Comparison of ENCODE assay signal across 1 cellular context in the genomic region with DNA sequence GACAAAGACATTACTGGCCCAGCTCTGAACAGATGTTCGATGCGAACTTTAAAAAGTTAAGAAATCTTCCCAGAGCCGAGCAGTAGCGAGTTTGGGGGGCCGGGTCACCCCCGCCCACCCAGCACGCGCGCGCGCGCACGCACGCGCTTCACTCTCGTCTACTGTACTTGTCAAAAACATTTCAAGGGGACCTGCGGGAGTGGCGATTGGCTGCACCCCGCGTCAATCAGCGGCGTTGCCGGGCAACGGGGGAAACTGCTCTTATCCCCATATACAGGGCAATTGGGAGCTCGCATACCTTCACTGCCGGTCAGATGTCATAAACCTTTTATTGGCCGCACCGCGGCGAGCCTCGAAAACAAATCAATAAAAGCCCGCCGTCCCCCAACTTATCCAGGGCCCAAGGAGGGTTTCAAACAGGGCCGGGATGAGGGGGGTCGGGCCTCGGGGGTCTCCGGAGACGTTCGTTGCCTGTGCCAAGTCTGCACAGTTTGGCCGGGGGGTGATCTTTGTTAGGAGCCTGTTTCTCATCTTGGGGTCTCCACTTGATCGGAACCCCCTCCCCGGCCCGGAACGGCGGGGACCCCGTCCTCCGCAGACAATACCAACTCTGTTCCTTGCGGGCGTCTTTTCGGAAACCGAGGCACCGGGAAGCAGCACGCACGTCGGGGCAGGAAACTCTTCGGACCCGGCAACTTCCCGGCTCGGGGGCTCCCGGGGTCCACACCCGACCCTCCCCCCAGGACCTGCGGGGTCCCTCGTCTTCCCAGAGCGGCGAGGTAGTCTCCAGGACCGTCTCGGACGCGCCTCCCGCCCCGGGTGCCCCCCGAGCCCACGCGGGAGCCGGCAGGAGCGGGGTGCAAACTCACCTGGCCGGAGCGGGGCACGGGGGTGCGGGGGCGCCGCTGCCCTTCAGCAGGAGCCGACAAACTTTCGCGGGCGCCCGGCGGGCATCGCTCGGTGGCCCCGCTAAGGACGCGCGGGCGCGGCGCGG.
TF ChIP-seq lines count a peak whose summit lies in the region.

No MANE protein-coding gene starts in this region.

TF ChIP-seq in H1, 55 proteins besides CTCF, POLR2A, EP300 and RAD21 (continues in another document):
- TF ChIP-seq CHD2 (IDR thresholded peaks at IDR 0.05; ENCODE audit: low read length) (peak; percentile 82; the same call in 1 of the 2 replicates), FOSL1 (IDR thresholded peaks at IDR 0.05; ENCODE audit: insufficient read depth, low read depth, low read length) (no peak), BACH1 (IDR thresholded peaks at IDR 0.05; ENCODE audit: low read length) (no peak), JUN (IDR thresholded peaks at IDR 0.05; ENCODE audit: low read depth, low read length) (no peak), EGR1 (IDR thresholded peaks at IDR 0.05; ENCODE audit: borderline replicate concordance, low read depth, low read length) (no peak), KDM1A (IDR thresholded peaks at IDR 0.05; ENCODE audit: borderline replicate concordance, low read length) (no peak), SP4 (IDR thresholded peaks at IDR 0.05; ENCODE audit: low read length) (no peak), JUND (IDR thresholded peaks at IDR 0.05; ENCODE audit: low read length) (no peak), MAX (IDR thresholded peaks at IDR 0.05) (0 out of 2 replicates have a peak, but pooled peaks have one; percentile 34), RBBP5 (IDR thresholded peaks at IDR 0.05; ENCODE audit: borderline replicate concordance, low read depth, low read length) (no peak), POLR2AphosphoS5 (IDR thresholded peaks at IDR 0.05; ENCODE audit: low read depth, low read length) (no peak; the same call in 1 of the 2 replicates), CTBP2 (IDR thresholded peaks at IDR 0.05; ENCODE audit: borderline replicate concordance, insufficient read depth, insufficient read length, low read length) (no peak), CHD1 (IDR thresholded peaks at IDR 0.05; ENCODE audit: low read depth, low read length) (no peak), RNF2 (IDR thresholded peaks at IDR 0.05; ENCODE audit: borderline replicate concordance, low read depth, low read length, missing control alignments, poor library complexity, severe bottlenecking) (no peak), NRF1 (IDR thresholded peaks at IDR 0.05; ENCODE audit: low read depth, low read length) (peak; percentile 30; the same call in 1 of the 2 replicates), CBX8 (IDR thresholded peaks at IDR 0.05; ENCODE audit: borderline replicate concordance, low read depth, low read length) (no peak), SRF (IDR thresholded peaks at IDR 0.05; ENCODE audit: low read depth, low read length) (no peak), GTF2F1 (IDR thresholded peaks at IDR 0.05; ENCODE audit: borderline replicate concordance, low read depth, low read length) (no peak), ASH2L (IDR thresholded peaks at IDR 0.05; ENCODE audit: low read length) (peak; percentile 24), RXRA (IDR thresholded peaks at IDR 0.05; ENCODE audit: insufficient read depth, low read depth, low read length) (no peak), PHF8 (conservative IDR thresholded peaks at IDR 0.05; ENCODE audit: low read depth, low read length) (no peak), SAP30 (IDR thresholded peaks at IDR 0.05; ENCODE audit: insufficient read depth, insufficient replicate concordance, low read length) (peak; percentile 64), GABPA (IDR thresholded peaks at IDR 0.05; ENCODE audit: borderline replicate concordance, insufficient read depth, low read length) (no peak), TEAD4 (IDR thresholded peaks at IDR 0.05; ENCODE audit: low read depth, low read length) (peak; percentile 50; the same call in 1 of the 2 replicates), EZH2 (IDR thresholded peaks at IDR 0.05; ENCODE audit: low read depth, low read length, severe bottlenecking) (no peak), TCF12 (IDR thresholded peaks at IDR 0.05; ENCODE audit: low read depth, low read length) (no peak), HDAC6 (IDR thresholded peaks at IDR 0.05; ENCODE audit: low read depth, low read length) (no peak), KDM4A (IDR thresholded peaks at IDR 0.05; ENCODE audit: low read depth, low read length, severe bottlenecking) (peak; percentile 34), RFX5 (IDR thresholded peaks at IDR 0.05; ENCODE audit: borderline replicate concordance, low read depth, low read length) (no peak), SUZ12 (IDR thresholded peaks at IDR 0.05; ENCODE audit: low read length) (no peak), SIRT6 (IDR thresholded peaks at IDR 0.05; ENCODE audit: low read length) (no peak), BCL11A (IDR thresholded peaks at IDR 0.05; ENCODE audit: low read depth in 2 of 2, low read length in 2 of 2) (no peak), TAF1 (IDR thresholded peaks at IDR 0.05; ENCODE audit: low read depth, low read length) (peak; percentile 31; the same call in 1 of the 2 replicates), KDM5A (IDR thresholded peaks at IDR 0.05; ENCODE audit: low read length) (no peak), NANOG (IDR thresholded peaks at IDR 0.05; ENCODE audit: insufficient read depth, low read depth, low read length, poor library complexity, severe bottlenecking) (no peak), CBX5 (IDR thresholded peaks at IDR 0.05; ENCODE audit: low read depth, low read length) (no peak), SP2 (IDR thresholded peaks at IDR 0.05; ENCODE audit: low read length) (peak; percentile 68), MAFK (IDR thresholded peaks at IDR 0.05; ENCODE audit: low read depth, low read length) (no peak), TAF7 (optimal IDR thresholded peaks at IDR 0.05; ENCODE audit: borderline replicate concordance, low read depth, low read length) (no peak), SIX5 (IDR thresholded peaks at IDR 0.05; ENCODE audit: low read depth, low read length) (no peak), ZNF274 (IDR thresholded peaks at IDR 0.05; ENCODE audit: borderline replicate concordance, extremely low read depth, low read length) (no peak), YY1 (IDR thresholded peaks at IDR 0.05; ENCODE audit: low read depth, low read length) (no peak), BRCA1 (IDR thresholded peaks at IDR 0.05; ENCODE audit: low read depth, low read length) (no peak), SIN3A (conservative IDR thresholded peaks at IDR 0.05 in 1 of 2, IDR thresholded peaks at IDR 0.05 in 1 of 2; ENCODE audit: low read depth in 1 of 2, low read length in 2 of 2) (peak in 1 of 2 experiments; percentile 93; a peak in 2 of 4 replicates), HDAC2 (IDR thresholded peaks at IDR 0.05; ENCODE audit: borderline replicate concordance in 1 of 2, low read depth in 2 of 2, low read length in 2 of 2) (0 out of 4 replicates have a peak, but pooled peaks of 1 of the 2 experiments have one; percentile 24), SP1 (IDR thresholded peaks at IDR 0.05; ENCODE audit: low read depth, low read length) (peak; percentile 91), POU5F1 (IDR thresholded peaks at IDR 0.05; ENCODE audit: low read depth, low read length) (no peak), TBP (IDR thresholded peaks at IDR 0.05; ENCODE audit: low read depth, low read length) (peak; percentile 48; the same call in 1 of the 2 replicates)
- TF ChIP-seq, protein P1, sequence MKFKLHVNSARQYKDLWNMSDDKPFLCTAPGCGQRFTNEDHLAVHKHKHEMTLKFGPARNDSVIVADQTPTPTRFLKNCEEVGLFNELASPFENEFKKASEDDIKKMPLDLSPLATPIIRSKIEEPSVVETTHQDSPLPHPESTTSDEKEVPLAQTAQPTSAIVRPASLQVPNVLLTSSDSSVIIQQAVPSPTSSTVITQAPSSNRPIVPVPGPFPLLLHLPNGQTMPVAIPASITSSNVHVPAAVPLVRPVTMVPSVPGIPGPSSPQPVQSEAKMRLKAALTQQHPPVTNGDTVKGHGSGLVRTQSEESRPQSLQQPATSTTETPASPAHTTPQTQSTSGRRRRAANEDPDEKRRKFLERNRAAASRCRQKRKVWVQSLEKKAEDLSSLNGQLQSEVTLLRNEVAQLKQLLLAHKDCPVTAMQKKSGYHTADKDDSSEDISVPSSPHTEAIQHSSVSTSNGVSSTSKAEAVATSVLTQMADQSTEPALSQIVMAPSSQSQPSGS (IDR thresholded peaks at IDR 0.05; ENCODE audit: low read length): no peak
- TF ChIP-seq, protein P2, sequence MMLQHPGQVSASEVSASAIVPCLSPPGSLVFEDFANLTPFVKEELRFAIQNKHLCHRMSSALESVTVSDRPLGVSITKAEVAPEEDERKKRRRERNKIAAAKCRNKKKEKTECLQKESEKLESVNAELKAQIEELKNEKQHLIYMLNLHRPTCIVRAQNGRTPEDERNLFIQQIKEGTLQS (IDR thresholded peaks at IDR 0.05; ENCODE audit: insufficient read depth, low read depth, low read length): no peak
- TF ChIP-seq, protein P3, sequence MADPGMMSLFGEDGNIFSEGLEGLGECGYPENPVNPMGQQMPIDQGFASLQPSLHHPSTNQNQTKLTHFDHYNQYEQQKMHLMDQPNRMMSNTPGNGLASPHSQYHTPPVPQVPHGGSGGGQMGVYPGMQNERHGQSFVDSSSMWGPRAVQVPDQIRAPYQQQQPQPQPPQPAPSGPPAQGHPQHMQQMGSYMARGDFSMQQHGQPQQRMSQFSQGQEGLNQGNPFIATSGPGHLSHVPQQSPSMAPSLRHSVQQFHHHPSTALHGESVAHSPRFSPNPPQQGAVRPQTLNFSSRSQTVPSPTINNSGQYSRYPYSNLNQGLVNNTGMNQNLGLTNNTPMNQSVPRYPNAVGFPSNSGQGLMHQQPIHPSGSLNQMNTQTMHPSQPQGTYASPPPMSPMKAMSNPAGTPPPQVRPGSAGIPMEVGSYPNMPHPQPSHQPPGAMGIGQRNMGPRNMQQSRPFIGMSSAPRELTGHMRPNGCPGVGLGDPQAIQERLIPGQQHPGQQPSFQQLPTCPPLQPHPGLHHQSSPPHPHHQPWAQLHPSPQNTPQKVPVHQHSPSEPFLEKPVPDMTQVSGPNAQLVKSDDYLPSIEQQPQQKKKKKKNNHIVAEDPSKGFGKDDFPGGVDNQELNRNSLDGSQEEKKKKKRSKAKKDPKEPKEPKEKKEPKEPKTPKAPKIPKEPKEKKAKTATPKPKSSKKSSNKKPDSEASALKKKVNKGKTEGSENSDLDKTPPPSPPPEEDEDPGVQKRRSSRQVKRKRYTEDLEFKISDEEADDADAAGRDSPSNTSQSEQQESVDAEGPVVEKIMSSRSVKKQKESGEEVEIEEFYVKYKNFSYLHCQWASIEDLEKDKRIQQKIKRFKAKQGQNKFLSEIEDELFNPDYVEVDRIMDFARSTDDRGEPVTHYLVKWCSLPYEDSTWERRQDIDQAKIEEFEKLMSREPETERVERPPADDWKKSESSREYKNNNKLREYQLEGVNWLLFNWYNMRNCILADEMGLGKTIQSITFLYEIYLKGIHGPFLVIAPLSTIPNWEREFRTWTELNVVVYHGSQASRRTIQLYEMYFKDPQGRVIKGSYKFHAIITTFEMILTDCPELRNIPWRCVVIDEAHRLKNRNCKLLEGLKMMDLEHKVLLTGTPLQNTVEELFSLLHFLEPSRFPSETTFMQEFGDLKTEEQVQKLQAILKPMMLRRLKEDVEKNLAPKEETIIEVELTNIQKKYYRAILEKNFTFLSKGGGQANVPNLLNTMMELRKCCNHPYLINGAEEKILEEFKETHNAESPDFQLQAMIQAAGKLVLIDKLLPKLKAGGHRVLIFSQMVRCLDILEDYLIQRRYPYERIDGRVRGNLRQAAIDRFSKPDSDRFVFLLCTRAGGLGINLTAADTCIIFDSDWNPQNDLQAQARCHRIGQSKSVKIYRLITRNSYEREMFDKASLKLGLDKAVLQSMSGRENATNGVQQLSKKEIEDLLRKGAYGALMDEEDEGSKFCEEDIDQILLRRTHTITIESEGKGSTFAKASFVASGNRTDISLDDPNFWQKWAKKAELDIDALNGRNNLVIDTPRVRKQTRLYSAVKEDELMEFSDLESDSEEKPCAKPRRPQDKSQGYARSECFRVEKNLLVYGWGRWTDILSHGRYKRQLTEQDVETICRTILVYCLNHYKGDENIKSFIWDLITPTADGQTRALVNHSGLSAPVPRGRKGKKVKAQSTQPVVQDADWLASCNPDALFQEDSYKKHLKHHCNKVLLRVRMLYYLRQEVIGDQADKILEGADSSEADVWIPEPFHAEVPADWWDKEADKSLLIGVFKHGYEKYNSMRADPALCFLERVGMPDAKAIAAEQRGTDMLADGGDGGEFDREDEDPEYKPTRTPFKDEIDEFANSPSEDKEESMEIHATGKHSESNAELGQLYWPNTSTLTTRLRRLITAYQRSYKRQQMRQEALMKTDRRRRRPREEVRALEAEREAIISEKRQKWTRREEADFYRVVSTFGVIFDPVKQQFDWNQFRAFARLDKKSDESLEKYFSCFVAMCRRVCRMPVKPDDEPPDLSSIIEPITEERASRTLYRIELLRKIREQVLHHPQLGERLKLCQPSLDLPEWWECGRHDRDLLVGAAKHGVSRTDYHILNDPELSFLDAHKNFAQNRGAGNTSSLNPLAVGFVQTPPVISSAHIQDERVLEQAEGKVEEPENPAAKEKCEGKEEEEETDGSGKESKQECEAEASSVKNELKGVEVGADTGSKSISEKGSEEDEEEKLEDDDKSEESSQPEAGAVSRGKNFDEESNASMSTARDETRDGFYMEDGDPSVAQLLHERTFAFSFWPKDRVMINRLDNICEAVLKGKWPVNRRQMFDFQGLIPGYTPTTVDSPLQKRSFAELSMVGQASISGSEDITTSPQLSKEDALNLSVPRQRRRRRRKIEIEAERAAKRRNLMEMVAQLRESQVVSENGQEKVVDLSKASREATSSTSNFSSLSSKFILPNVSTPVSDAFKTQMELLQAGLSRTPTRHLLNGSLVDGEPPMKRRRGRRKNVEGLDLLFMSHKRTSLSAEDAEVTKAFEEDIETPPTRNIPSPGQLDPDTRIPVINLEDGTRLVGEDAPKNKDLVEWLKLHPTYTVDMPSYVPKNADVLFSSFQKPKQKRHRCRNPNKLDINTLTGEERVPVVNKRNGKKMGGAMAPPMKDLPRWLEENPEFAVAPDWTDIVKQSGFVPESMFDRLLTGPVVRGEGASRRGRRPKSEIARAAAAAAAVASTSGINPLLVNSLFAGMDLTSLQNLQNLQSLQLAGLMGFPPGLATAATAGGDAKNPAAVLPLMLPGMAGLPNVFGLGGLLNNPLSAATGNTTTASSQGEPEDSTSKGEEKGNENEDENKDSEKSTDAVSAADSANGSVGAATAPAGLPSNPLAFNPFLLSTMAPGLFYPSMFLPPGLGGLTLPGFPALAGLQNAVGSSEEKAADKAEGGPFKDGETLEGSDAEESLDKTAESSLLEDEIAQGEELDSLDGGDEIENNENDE (IDR thresholded peaks at IDR 0.05; ENCODE audit: insufficient replicate concordance, low read length): no peak
- TF ChIP-seq, protein P4, sequence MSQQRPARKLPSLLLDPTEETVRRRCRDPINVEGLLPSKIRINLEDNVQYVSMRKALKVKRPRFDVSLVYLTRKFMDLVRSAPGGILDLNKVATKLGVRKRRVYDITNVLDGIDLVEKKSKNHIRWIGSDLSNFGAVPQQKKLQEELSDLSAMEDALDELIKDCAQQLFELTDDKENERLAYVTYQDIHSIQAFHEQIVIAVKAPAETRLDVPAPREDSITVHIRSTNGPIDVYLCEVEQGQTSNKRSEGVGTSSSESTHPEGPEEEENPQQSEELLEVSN (IDR thresholded peaks at IDR 0.05): no peak
- TF ChIP-seq, protein P5, sequence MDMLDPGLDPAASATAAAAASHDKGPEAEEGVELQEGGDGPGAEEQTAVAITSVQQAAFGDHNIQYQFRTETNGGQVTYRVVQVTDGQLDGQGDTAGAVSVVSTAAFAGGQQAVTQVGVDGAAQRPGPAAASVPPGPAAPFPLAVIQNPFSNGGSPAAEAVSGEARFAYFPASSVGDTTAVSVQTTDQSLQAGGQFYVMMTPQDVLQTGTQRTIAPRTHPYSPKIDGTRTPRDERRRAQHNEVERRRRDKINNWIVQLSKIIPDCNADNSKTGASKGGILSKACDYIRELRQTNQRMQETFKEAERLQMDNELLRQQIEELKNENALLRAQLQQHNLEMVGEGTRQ (IDR thresholded peaks at IDR 0.05; ENCODE audit: low read length): no peak
